In the genomic region with DNA sequence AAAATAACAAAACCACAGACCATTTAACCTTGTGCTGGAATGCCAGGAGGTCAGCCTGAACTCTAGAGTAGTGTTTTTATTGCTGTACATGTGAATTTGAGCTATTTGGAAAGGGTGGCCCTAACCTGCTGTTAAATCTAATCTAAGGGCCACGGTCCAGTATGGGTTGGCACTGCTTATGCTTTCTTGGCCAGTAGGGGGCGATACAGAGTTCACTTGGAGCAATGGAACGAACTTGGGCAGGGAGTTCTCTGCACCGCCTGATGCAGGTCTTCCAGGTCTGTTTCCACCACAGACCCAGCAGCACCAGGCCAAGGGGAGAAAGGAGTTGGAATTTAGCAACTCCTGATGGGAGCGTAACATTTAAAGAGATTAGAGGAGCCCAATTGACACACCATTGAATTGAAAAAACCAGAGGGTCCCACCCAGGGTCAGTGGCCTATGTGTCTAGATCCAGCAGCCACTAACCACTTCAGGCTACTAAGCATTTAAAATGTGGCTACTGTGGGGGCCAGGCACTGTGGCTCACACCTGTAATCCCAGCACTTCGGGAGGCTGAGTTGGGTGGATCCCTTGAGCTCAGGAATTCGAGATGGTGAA, we compare ENCODE assay signal across 8 cellular contexts.
DNase-seq lines count a peak whose midpoint lies in the region; ATAC-seq and TF ChIP-seq lines count a peak whose summit lies in the region.

No MANE protein-coding gene starts in this region.

- ATAC-seq in left cardiac atrium (no peak), GM21723 (IDR thresholded peaks at IDR 0.05; ENCODE audit: unreplicated experiment) (no peak)

- H3K27ac ChIP-seq in cardiac muscle cell: no peak overlapping the region

- H3K36me3 ChIP-seq in cardiac muscle cell: no peaks in the 10 kb centered on the region

- no peaks in the 10 kb centered on the region for H3K27me3 ChIP-seq in cardiac muscle cell

- intact Hi-C loops in left cardiac atrium (cut with DNase I): loop anchor here (10.0 kb wide), 3 partner anchors 98 to 378 kb away; a partner anchor contains a TSS

- H3K4me1 ChIP-seq in cardiac muscle cell (ENCODE audit: low read depth): peaks cover 9% of the 10 kb centered on the region

- no peaks in the 10 kb centered on the region for H3K9me3 ChIP-seq in cardiac muscle cell (ENCODE audit: low read depth)

- TF ChIP-seq CTCF in cardiac muscle cell (IDR thresholded peaks at IDR 0.05; ENCODE audit: low read depth, low read length) (peak; percentile 65), fibroblast of the aortic adventitia (IDR thresholded peaks at IDR 0.05; ENCODE audit: insufficient read depth, low read length) (peak; percentile 66)

- DNase-seq in cardiac muscle cell (ENCODE audit: low read depth in 1 of 2, low spot score in 1 of 2): peak; percentile 28 to 46
- no peak for DNase-seq in left cardiac atrium
- peak; percentile 24 for DNase-seq in NCI-H526 treated with DMSO at 0.1 percent for 48 hours (lab: John Stamatoyannopoulos, UW)
- DNase-seq in activated T-cell treated with anti-CD3 and anti-CD28 coated beads for 1 hour (ENCODE audit: low read depth): peak; percentile 66
- DNase-seq in fibroblast of the aortic adventitia (ENCODE audit: low read depth): no peak
- peak; percentile 54 to 83 (median 60) for DNase-seq in stimulated activated CD4-positive, alpha-beta T cell treated with anti-CD3 and anti-CD28 coated beads, Interleukin-1b, Interleukin-23, amount 100 ng/mL, for 24 hours (ENCODE audit: low read depth in 4 of 4, low spot score in 1 of 4)
- no peak for DNase-seq in globus pallidus (ENCODE audit: low spot score)

- H3K4me3 ChIP-seq in cardiac muscle cell (no peak overlapping the region), fibroblast of the aortic adventitia (ENCODE audit: low read depth, low read length) (no peak overlapping the region)

Comparison
In these comparisons a context has a peak if more than half of its experiments do, and no peak if none do; other contexts are left out.
1. DNase-seq: peak in cardiac muscle cell (2 of 2), NCI-H526 treated with DMSO at 0.1 percent for 48 hours (single experiment), activated T-cell treated with anti-CD3 and anti-CD28 coated beads for 1 hour (single experiment) and stimulated activated CD4-positive, alpha-beta T cell treated with anti-CD3 and anti-CD28 coated beads, Interleukin-1b, Interleukin-23, amount 100 ng/mL, for 24 hours (4 of 4); none in left cardiac atrium (single experiment), fibroblast of the aortic adventitia (single experiment) and globus pallidus (single experiment).